Comparison of ENCODE assay signal across 7 cellular contexts in the genomic region with DNA sequence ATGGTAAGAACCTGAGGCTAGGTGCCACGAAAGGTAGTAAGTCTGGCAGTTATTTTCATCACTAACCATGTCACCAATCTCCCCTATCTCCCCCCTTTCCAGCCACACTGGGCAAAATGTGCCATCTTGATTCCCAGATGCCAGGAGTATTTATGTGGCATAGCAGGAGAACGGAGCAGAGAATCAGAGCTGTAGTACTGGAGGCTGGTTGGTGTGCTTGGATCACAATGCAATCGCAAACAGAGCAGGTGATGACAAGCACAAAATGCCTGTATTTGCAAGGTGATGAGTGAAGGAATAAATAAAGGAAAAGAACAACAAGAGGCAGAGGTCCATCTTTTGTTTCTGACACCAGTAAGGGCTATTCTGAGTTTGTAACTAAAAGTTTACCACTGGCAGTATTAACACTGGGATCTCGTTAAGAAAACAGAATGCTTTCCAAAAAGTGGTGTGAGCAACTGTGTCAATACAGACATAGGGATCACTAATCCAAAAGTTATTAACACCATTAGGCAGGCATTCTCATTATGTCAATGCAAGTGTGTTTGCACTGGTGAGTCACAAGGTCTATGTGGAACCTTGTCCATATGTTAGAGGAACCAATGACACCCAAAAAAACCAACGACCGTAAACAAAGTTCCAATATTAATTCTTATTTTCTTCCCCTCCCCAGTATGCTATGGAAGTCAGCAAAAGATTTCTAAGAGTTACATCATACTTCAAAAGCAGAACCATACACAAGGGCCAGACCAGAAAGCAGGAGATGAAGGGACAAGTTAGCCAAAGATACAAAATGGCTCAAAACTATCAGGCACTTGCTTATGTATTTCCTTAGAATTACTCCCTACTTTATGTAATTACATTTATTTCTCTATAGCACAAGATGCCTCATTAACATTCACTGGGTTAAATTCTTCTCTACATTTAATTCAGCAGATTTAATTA.
DNase-seq lines count a peak whose midpoint lies in the region; ATAC-seq and TF ChIP-seq lines count a peak whose summit lies in the region.

No MANE protein-coding gene starts in this region.

- no peak overlapping the region for H3K4me3 ChIP-seq in coronary artery
- no peak overlapping the region for H3K4me3 ChIP-seq in neutrophil (ENCODE audit: low read depth in 1 of 2, low read length in 1 of 2)

- no peak for TF ChIP-seq CTCF in coronary artery (IDR thresholded peaks at IDR 0.05)
- no peak for TF ChIP-seq CTCF in neutrophil (IDR thresholded peaks at IDR 0.05)

- H3K27ac ChIP-seq in coronary artery (peak overlapping the region; percentile 27 to 32), neutrophil (peak overlapping the region; percentile 62)

- no peaks in the 10 kb centered on the region for H3K27me3 ChIP-seq in neutrophil

- peaks cover 5% of the 10 kb centered on the region for H3K36me3 ChIP-seq in neutrophil

- ATAC-seq in GM18907 (IDR thresholded peaks at IDR 0.05; ENCODE audit: unreplicated experiment), result no peak

- H3K4me1 ChIP-seq in neutrophil (ENCODE audit: control insufficient read depth in 1 of 2, insufficient read depth in 1 of 2, low read depth in 1 of 2, low read length in 1 of 2), result peaks cover 7 to 10% of the 10 kb centered on the region in 2 experiments

- DNase-seq in DMS53 treated with DMSO at 0.1 percent for 48 hours (lab: John Stamatoyannopoulos, UW; ENCODE audit: unreplicated experiment), result peak; percentile 18
- DNase-seq in NCI-H774 (lab: John Stamatoyannopoulos, UW), result peak; percentile 40
- no peak for DNase-seq in coronary artery (ENCODE audit: low spot score)
- no peak for DNase-seq in AG08395 (ENCODE audit: low spot score)
- DNase-seq in activated effector memory CD4-positive, alpha-beta T cell treated with anti-CD3 and anti-CD28 coated beads, Interleukin-2, amount 50 U/mL, for 16 hours, result no peak

- no peaks in the 10 kb centered on the region for H3K9me3 ChIP-seq in neutrophil

Comparison
In these comparisons a context has a peak if more than half of its experiments do, and no peak if none do; other contexts are left out.
1. DNase-seq: peak in DMS53 treated with DMSO at 0.1 percent for 48 hours (single experiment) and NCI-H774 (single experiment); none in coronary artery (single experiment), AG08395 (single experiment) and activated effector memory CD4-positive, alpha-beta T cell treated with anti-CD3 and anti-CD28 coated beads, Interleukin-2, amount 50 U/mL, for 16 hours (single experiment).